Comparison of ENCODE assay signal across 12 cellular contexts in the genomic region with DNA sequence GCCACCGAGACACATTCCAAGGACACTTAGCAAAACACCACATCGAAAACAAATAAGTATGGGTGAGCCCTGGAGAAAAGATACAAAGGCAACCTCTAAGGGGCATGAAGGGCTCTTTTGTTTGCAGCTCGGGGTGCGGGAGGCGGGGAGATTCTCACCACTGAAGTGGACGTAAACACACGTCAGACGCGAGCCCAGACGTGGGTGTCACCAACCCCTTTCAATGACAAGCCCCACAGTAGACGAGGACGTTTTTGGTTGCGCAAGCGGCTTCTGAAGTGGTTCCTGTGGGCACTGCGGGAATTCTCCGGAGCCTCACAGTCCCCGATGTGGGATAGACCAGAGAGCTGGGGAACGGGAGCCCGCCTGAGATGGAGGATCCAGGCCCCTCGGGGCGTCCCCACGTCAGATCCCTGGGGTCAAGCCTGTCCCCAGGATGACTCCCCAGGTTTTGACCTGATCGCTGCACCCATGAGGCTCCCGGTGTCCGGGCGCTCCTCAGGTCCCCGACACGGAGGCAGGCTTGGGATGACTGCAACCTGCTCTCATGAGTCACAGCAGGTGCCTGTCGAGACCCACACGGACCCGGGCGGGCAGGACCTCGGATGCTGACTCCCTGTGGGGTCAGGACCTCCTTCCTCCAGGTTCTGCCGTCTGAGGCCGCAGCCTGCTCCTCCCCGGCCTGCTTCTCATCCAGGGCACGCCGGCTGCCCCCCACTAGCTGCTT. TPM values are rescaled to one million over a fixed set of nuclear protein-coding genes. Genes with fewer than 3 reads are reported as not detected.
DNase-seq lines count a peak whose midpoint lies in the region; ATAC-seq and TF ChIP-seq lines count a peak whose summit lies in the region.
"Had no signal": no experiment of that assay in that cellular context is flagged by ENCODE, and none has a peak within 500 bp of the region (broad histone marks: within the 10 kb centered on the region; RNA-seq: fewer than 3 reads in every experiment).

No MANE protein-coding gene starts in this region.

- H3K4me3 ChIP-seq in BLaER1: no peak overlapping the region
- peak overlapping the region in 2 of 12 donors; percentile 2 to 35 for H3K4me3 ChIP-seq in heart left ventricle

- TF ChIP-seq POLR2A in heart left ventricle (IDR thresholded peaks at IDR 0.05): no peak

- TF ChIP-seq CTCF in heart left ventricle (IDR thresholded peaks at IDR 0.05): no peak

- intact Hi-C loops in heart left ventricle (cut with DNase I): no loop called here

- peak overlapping the region; percentile 6 for H3K4me2 ChIP-seq in BLaER1

- H3K27ac ChIP-seq in BLaER1 (no peak overlapping the region), heart left ventricle (peak overlapping the region in 6 of 12 donors; percentile 5 to 70 (median 28))

- H4K20me1 ChIP-seq in BLaER1: no peaks in the 10 kb centered on the region

- WGBS in heart left ventricle, 4 donors: 66 to 79% (median 78%) methylated on average over 21 to 38 of the region's 38 CpGs

- H3K27me3 ChIP-seq in BLaER1: no peaks in the 10 kb centered on the region
- H3K27me3 ChIP-seq in heart left ventricle: peaks cover 0 to 5% (median 0%) of the 10 kb centered on the region in 9 donors

- H3K9ac ChIP-seq in BLaER1: no peak overlapping the region

- H3K36me3 ChIP-seq in BLaER1: no peaks in the 10 kb centered on the region
- H3K36me3 ChIP-seq in heart left ventricle: no peaks in the 10 kb centered on the region

- H3K4me1 ChIP-seq in BLaER1 (peaks cover 15% of the 10 kb centered on the region), heart left ventricle (peaks cover 0 to 5% (median 0%) of the 10 kb centered on the region in 12 donors)

- H3K9me3 ChIP-seq in BLaER1 (no peaks in the 10 kb centered on the region), heart left ventricle (peaks cover 0 to 12% (median 0%) of the 10 kb centered on the region in 12 donors)

- peak; percentile 13 to 77 (median 60) for ATAC-seq in heart left ventricle
- no peak for ATAC-seq in HG03097 (IDR thresholded peaks at IDR 0.05; ENCODE audit: low FRiP score, unreplicated experiment)
- no peak for ATAC-seq in GM21381 (IDR thresholded peaks at IDR 0.05; ENCODE audit: unreplicated experiment)
- ATAC-seq in GM19463 (IDR thresholded peaks at IDR 0.05; ENCODE audit: unreplicated experiment): no peak
- ATAC-seq: activated CD4-positive, alpha-beta T cell treated with anti-CD3 and anti-CD28 coated beads for 36 hours had no signal

- DNase-seq in MV-4-11 (lab: John Stamatoyannopoulos, UW) (peak; percentile 40), heart left ventricle (peak in 2 of 5 donors; percentile 54 to 59), pons (ENCODE audit: low spot score) (peak; percentile 22)
- DNase-seq: activated CD4-positive, alpha-beta T cell treated with anti-CD3 and anti-CD28 coated beads for 36 hours; activated naive CD4-positive, alpha-beta T cell treated with anti-CD3 and anti-CD28 coated beads for 36 hours; DMS 273 treated with DMSO at 0.1 percent for 48 hours; midbrain; NCI-H1048 had no signal

RNA-seq across cellular contexts. Expression of a gene that starts 20.3 kb away (rescaled TPM):
- 100 to 1,000 TPM in 2 of 9 donors, 10 to 100 TPM in 7; 36.3 to 109 (median 75.1) TPM for total RNA-seq in heart left ventricle
- 10 to 100 TPM; 22.7 to 25.7 TPM for polyA plus RNA-seq in heart left ventricle
- total RNA-seq: activated naive CD4-positive, alpha-beta T cell treated with anti-CD3 and anti-CD28 coated beads for 36 hours had no signal

Comparison
In these comparisons a context has a peak if more than half of its experiments do, and no peak if none do; other contexts are left out.
1. ATAC-seq: peak in heart left ventricle (4 of 4); none in HG03097 (single experiment), GM21381 (single experiment) and GM19463 (single experiment).